Comparison of ENCODE assay signal across 8 cellular contexts in genomic region chr4:38318737-38319455, GRCh38.
DNase-seq lines count a peak whose midpoint lies in the region; ATAC-seq, FAIRE-seq and TF ChIP-seq lines count a peak whose summit lies in the region.

No MANE protein-coding gene starts in this region.

- H3K27me3 ChIP-seq in left ventricle myocardium inferior (ENCODE audit: low read depth) (no peaks in the 10 kb centered on the region), prostate gland (replicated peaks; ENCODE audit: insufficient read depth) (no peaks in the 10 kb centered on the region), uterus (no peaks in the 10 kb centered on the region)

- FAIRE-seq in GM12892 (lab: Jason Lieb, UNC) = peak; percentile 64

- TF ChIP-seq POLR2A in GM12892 (IDR thresholded peaks at IDR 0.05; ENCODE audit: low read depth, low read length) (peak; percentile 61; the same call in 1 of the 2 replicates), prostate gland (IDR thresholded peaks at IDR 0.05) (peak; percentile 28), uterus (IDR thresholded peaks at IDR 0.05) (no peak)

- 2% methylated on average over 22 of the region's 22 CpGs for WGBS in prostate gland

- TF ChIP-seq CTCF in left ventricle myocardium inferior (IDR thresholded peaks at IDR 0.05; ENCODE audit: borderline replicate concordance) (peak; percentile 24), prostate gland (IDR thresholded peaks at IDR 0.05) (peak in 3 of 4 experiments; percentile 12 to 36 (median 36)), uterus (IDR thresholded peaks at IDR 0.05) (peak in 2 of 4 experiments; percentile 4 to 37)

- ATAC-seq in HG02763 (IDR thresholded peaks at IDR 0.05; ENCODE audit: unreplicated experiment) = peak; percentile 93

- no peaks in the 10 kb centered on the region for H3K36me3 ChIP-seq in left ventricle myocardium inferior
- H3K36me3 ChIP-seq in prostate gland = no peaks in the 10 kb centered on the region
- H3K36me3 ChIP-seq in uterus = no peaks in the 10 kb centered on the region

- DNase-seq in GM12892 (ENCODE audit: insufficient read length) (peak; percentile 78), NCI-H128 (lab: John Stamatoyannopoulos, UW; ENCODE audit: unreplicated experiment) (peak; percentile 53), T follicular helper cell (ENCODE audit: low read depth) (peak; percentile 29), left ventricle myocardium inferior (peak; percentile 89), prostate gland (ENCODE audit: low spot score) (peak; percentile 91), uterus (peak; percentile 90 to 91)

- intact Hi-C loops in left ventricle myocardium inferior (cut with micrococcal nuclease) (loop anchor here (10.0 kb wide), 1 partner anchor 144 kb away; no protein-coding TSS in a partner anchor), prostate gland (cut with DNase I) (loop anchor here (2.0 to 5.0 kb wide), 3 partner anchors 132 to 413 kb away; no protein-coding TSS in a partner anchor), uterus (cut with DNase I; ENCODE audit: low total_unique reads) (loop anchor here (10.0 kb wide), 1 partner anchor 254 kb away; no protein-coding TSS in a partner anchor)

- peak overlapping the region; percentile 58 for H3K4me3 ChIP-seq in left ventricle myocardium inferior
- peak overlapping the region in 1 of 2 donors; percentile 11 for H3K4me3 ChIP-seq in prostate gland
- H3K4me3 ChIP-seq in uterus = peak overlapping the region; percentile 21 to 26

- peak overlapping the region; percentile 75 for H3K27ac ChIP-seq in angular gyrus (ENCODE audit: low read depth, low read length)
- peak overlapping the region; percentile 90 for H3K27ac ChIP-seq in left ventricle myocardium inferior (replicated peaks)
- peak overlapping the region; percentile 70 to 77 for H3K27ac ChIP-seq in prostate gland
- H3K27ac ChIP-seq in uterus = peak overlapping the region; percentile 85 to 96

- H3K4me1 ChIP-seq in left ventricle myocardium inferior = peaks cover 29% of the 10 kb centered on the region
- peaks cover 2% of the 10 kb centered on the region for H3K4me1 ChIP-seq in prostate gland (replicated peaks)
- no peaks in the 10 kb centered on the region for H3K4me1 ChIP-seq in uterus

- H3K9me3 ChIP-seq in left ventricle myocardium inferior (replicated peaks) (no peaks in the 10 kb centered on the region), prostate gland (no peaks in the 10 kb centered on the region), uterus (no peaks in the 10 kb centered on the region)

Comparison
In these comparisons a context has a peak if more than half of its experiments do, and no peak if none do; other contexts are left out.
1. DNase-seq: peak in every context shown above with its lines; median percentile 91 in prostate gland; 90 in uterus; 89 in left ventricle myocardium inferior; 78 in GM12892; 53 in NCI-H128; 29 in T follicular helper cell.
2. POLR2A ChIP-seq: peak in GM12892 (single experiment) and prostate gland (single experiment); none in uterus (0 of 2).
3. Peak in every context shown above with its lines, with median percentiles within 50 percentile points of each other: H3K27ac ChIP-seq.